ENCODE assay signal across 12 cellular contexts in the genomic region with DNA sequence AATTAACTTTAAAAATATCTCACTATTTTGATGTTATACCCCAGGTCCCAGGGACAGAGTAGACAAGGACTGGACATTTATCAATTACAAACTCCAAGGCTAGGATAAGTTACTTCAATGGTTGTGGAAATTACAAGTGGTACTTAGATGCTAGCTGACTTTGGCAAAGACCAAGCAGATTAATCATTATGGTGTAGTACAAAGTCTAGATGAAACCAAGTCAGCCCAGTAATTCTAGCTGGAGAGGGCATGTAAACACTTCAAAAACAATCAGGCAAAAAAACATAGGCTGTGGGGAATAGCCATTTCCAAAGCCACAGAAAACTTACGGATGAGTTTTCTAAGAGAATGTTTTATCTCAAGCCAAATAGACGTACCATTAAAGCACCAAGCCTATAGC.
"Had no signal": no experiment of that assay in that cellular context is flagged by ENCODE, and none has a peak within 500 bp of the region (broad histone marks: within the 10 kb centered on the region; RNA-seq: fewer than 3 reads in every experiment).

No MANE protein-coding gene starts in this region.

- DNase-seq: activated gamma-delta T cell treated with Interleukin-2 at 50 U/mL for 16 hours; activated T-cell treated with anti-CD3 and anti-CD28 coated beads, Interleukin-2, amount 50 U/mL, for 1 hour; aorta; effector CD4-positive, alpha-beta T cell; foreskin fibroblast; mesendoderm; mucosa of descending colon; occipital lobe; small intestine; stimulated activated CD4-positive, alpha-beta T cell treated with anti-CD3 and anti-CD28 coated beads, Interleukin-2, amount 100 ng/mL, for 24 hours; stimulated activated naive CD8-positive, alpha-beta T cell treated with anti-CD3 and anti-CD28 coated beads, Interleukin-15, amount 100 ng/mL, for 72 hours; T1000 had no signal
